22 cellular contexts compared by ENCODE assay signal in the genomic region with DNA sequence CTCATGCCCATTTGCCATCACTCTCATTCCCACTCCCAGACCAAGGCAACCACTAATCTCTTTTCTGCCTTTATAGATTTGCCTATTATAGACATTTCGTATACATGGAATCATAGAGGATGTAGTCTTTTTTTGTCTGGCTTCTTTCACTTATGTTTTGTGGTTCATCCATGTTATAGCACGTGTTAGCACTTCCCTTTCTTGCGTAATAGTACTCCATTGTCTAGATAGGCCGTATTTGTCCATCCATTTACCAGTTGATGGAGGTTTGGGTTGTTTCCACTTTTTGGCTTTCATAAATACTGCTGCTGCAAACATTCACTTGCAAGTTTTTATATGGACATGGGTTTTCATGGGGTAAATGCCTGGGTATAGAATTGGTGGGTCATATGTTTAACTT. TPM values are rescaled to one million over a fixed set of nuclear protein-coding genes. Genes with fewer than 3 reads are reported as not detected.
"Had no signal": no experiment of that assay in that cellular context is flagged by ENCODE, and none has a peak within 500 bp of the region (broad histone marks: within the 10 kb centered on the region; RNA-seq: fewer than 3 reads in every experiment).

No MANE protein-coding gene starts in this region.

- H3K27ac Mint-ChIP-seq: activated CD4-positive, alpha-beta T cell treated with anti-CD3 and anti-CD28 coated beads, Interleukin-2, amount 10 ng/mL, durations not matched to agents 24 days and 14 days; activated CD8-positive, alpha-beta T cell treated with anti-CD3 and anti-CD28 coated beads, Interleukin-2, amount 10 ng/mL, durations not matched to agents 7 days and 5 days; activated naive CD4-positive, alpha-beta T cell treated with anti-CD3 and anti-CD28 coated beads, Interleukin-2, amount 10 ng/mL, durations not matched to agents 7 days and 5 days; activated T-cell treated with anti-CD3 and anti-CD28 coated beads, Interleukin-2, amount 50 U/mL, for 24 hours; nephron; stimulated activated naive CD8-positive, alpha-beta T cell treated with anti-CD3 and anti-CD28 coated beads, Interleukin-15, amount 100 ng/mL, for 72 hours had no signal

- DNase-seq: activated CD4-positive, alpha-beta T cell treated with anti-CD3 and anti-CD28 coated beads, Interleukin-2, amount 10 ng/mL, durations not matched to agents 24 days and 14 days; activated CD8-positive, alpha-beta T cell treated with anti-CD3 and anti-CD28 coated beads, Interleukin-2, amount 10 ng/mL, durations not matched to agents 7 days and 5 days; activated naive CD4-positive, alpha-beta T cell treated with anti-CD3 and anti-CD28 coated beads, Interleukin-2, amount 10 ng/mL, durations not matched to agents 7 days and 5 days; activated T-cell treated with anti-CD3 and anti-CD28 coated beads, Interleukin-2, amount 50 U/mL, for 24 hours; aorta; colonic mucosa; erythroblast; foreskin melanocyte; glutamatergic neuron; hypothalamus; stimulated activated CD4-positive, alpha-beta T cell treated with anti-CD3 and anti-CD28 coated beads, Interleukin-4, amount 100 ng/mL, for 1 hour; stimulated activated naive CD8-positive, alpha-beta T cell treated with anti-CD3 and anti-CD28 coated beads, Interleukin-15, amount 100 ng/mL, for 72 hours; trophoblast cell had no signal

- H3K4me3 ChIP-seq: colonic mucosa, lung, smooth muscle cell, suprapubic skin had no signal

- H3K4me3 Mint-ChIP-seq: activated CD4-positive, alpha-beta T cell treated with anti-CD3 and anti-CD28 coated beads, Interleukin-2, amount 10 ng/mL, durations not matched to agents 24 days and 14 days; activated CD8-positive, alpha-beta T cell treated with anti-CD3 and anti-CD28 coated beads, Interleukin-2, amount 10 ng/mL, durations not matched to agents 7 days and 5 days; activated naive CD4-positive, alpha-beta T cell treated with anti-CD3 and anti-CD28 coated beads, Interleukin-2, amount 10 ng/mL, durations not matched to agents 7 days and 5 days; activated T-cell treated with anti-CD3 and anti-CD28 coated beads, Interleukin-2, amount 50 U/mL, for 24 hours; central memory CD8-positive, alpha-beta T cell; nephron; stimulated activated naive CD8-positive, alpha-beta T cell treated with anti-CD3 and anti-CD28 coated beads, Interleukin-15, amount 100 ng/mL, for 72 hours had no signal

- H3K4me1 Mint-ChIP-seq: central memory CD8-positive, alpha-beta T cell; nephron had no signal

- FAIRE-seq: endometrium, keratinocyte had no signal

- H3K9me3 ChIP-seq: colonic mucosa, suprapubic skin had no signal

- H3K9me3 Mint-ChIP-seq: activated CD4-positive, alpha-beta T cell treated with anti-CD3 and anti-CD28 coated beads, Interleukin-2, amount 10 ng/mL, durations not matched to agents 24 days and 14 days; activated naive CD4-positive, alpha-beta T cell treated with anti-CD3 and anti-CD28 coated beads, Interleukin-2, amount 10 ng/mL, durations not matched to agents 7 days and 5 days; activated T-cell treated with anti-CD3 and anti-CD28 coated beads, Interleukin-2, amount 50 U/mL, for 24 hours; central memory CD8-positive, alpha-beta T cell; nephron; stimulated activated naive CD8-positive, alpha-beta T cell treated with anti-CD3 and anti-CD28 coated beads, Interleukin-15, amount 100 ng/mL, for 72 hours had no signal

- H3K27ac ChIP-seq: colonic mucosa, parathyroid adenoma, suprapubic skin had no signal

- H3K27me3 Mint-ChIP-seq: activated CD4-positive, alpha-beta T cell treated with anti-CD3 and anti-CD28 coated beads, Interleukin-2, amount 10 ng/mL, durations not matched to agents 24 days and 14 days; activated naive CD4-positive, alpha-beta T cell treated with anti-CD3 and anti-CD28 coated beads, Interleukin-2, amount 10 ng/mL, durations not matched to agents 7 days and 5 days; central memory CD8-positive, alpha-beta T cell; stimulated activated naive CD8-positive, alpha-beta T cell treated with anti-CD3 and anti-CD28 coated beads, Interleukin-15, amount 100 ng/mL, for 72 hours had no signal

- ATAC-seq: activated CD8-positive, alpha-beta T cell treated with anti-CD3 and anti-CD28 coated beads, Interleukin-2, amount 10 ng/mL, durations not matched to agents 7 days and 5 days; sciatic nerve; stimulated activated naive CD8-positive, alpha-beta T cell treated with anti-CD3 and anti-CD28 coated beads, Interleukin-15, amount 100 ng/mL, for 72 hours had no signal

RNA-seq across cellular contexts. Expression of a gene that starts 56.3 kb away (rescaled TPM):
- total RNA-seq: activated CD4-positive, alpha-beta T cell treated with anti-CD3 and anti-CD28 coated beads, Interleukin-2, amount 10 ng/mL, durations not matched to agents 24 days and 14 days; activated CD8-positive, alpha-beta T cell treated with anti-CD3 and anti-CD28 coated beads, Interleukin-2, amount 10 ng/mL, durations not matched to agents 7 days and 5 days; aorta; colonic mucosa; lung; sciatic nerve; smooth muscle cell had no signal
- polyA plus RNA-seq: aorta, keratinocyte, lung had no signal
